Comparison of ENCODE assay signal across 30 cellular contexts in genomic region chr2:10038123-10038522, GRCh38. TPM values are rescaled to one million over a fixed set of nuclear protein-coding genes. Genes with fewer than 3 reads are reported as not detected.
DNase-seq lines count a peak whose midpoint lies in the region; ATAC-seq and TF ChIP-seq lines count a peak whose summit lies in the region.
"Had no signal": no experiment of that assay in that cellular context is flagged by ENCODE, and none has a peak within 500 bp of the region (broad histone marks: within the 10 kb centered on the region; RNA-seq: fewer than 3 reads in every experiment).

No MANE protein-coding gene starts in this region.

- H3K4me1 ChIP-seq in heart left ventricle: peaks cover 7 to 83% (median 68%) of the 10 kb centered on the region in 12 donors
- peaks cover 3 to 10% of the 10 kb centered on the region in 2 donors for H3K4me1 ChIP-seq in neuronal stem cell (ENCODE audit: control insufficient read depth in 2 of 2, insufficient read depth in 1 of 2, low read depth in 1 of 2, low read length in 2 of 2)
- H3K4me1 ChIP-seq in upper lobe of left lung: peaks cover 63 to 83% (median 70%) of the 10 kb centered on the region in 4 donors
- H3K4me1 ChIP-seq: foreskin keratinocyte, HAP-1 had no signal

- no peak overlapping the region for H3K9ac ChIP-seq in neuronal stem cell (ENCODE audit: low read depth, low read length, poor library complexity)
- H3K9ac ChIP-seq: SK-N-SH had no signal

- H3K9me3 ChIP-seq in heart left ventricle (no peaks in the 10 kb centered on the region), neuronal stem cell (replicated peaks in 1 of 2; ENCODE audit: control insufficient read depth in 2 of 2, insufficient read depth in 1 of 2, low read depth in 1 of 2, low read length in 2 of 2) (peaks cover 0 to 4% of the 10 kb centered on the region in 2 donors), upper lobe of left lung (no peaks in the 10 kb centered on the region)
- H3K9me3 ChIP-seq: esophagus squamous epithelium, HAP-1, right lobe of liver, SK-N-SH had no signal

- no peak overlapping the region for H3K4ac ChIP-seq in neuronal stem cell (ENCODE audit: low read length)

- no peaks in the 10 kb centered on the region for H3K9me3 Mint-ChIP-seq in dendritic cell treated with granulocyte-macrophage colony-stimulating factor and Interleukin-4, amounts not matched to agents 40 ng/mL and 50 ng/mL, for 4 days
- H3K9me3 Mint-ChIP-seq: activated naive CD8-positive, alpha-beta T cell treated with anti-CD3 and anti-CD28 coated beads, Interleukin-2, amount 50 U/mL, for 24 hours; activated T-cell treated with anti-CD3 and anti-CD28 coated beads, Interleukin-2, amount 50 U/mL, for 4 hours; CD4-positive, CD25-positive, alpha-beta regulatory T cell; central memory CD8-positive, alpha-beta T cell; type B pancreatic cell had no signal

- H3K36me3 ChIP-seq in heart left ventricle: no peaks in the 10 kb centered on the region
- no peaks in the 10 kb centered on the region for H3K36me3 ChIP-seq in neuronal stem cell (replicated peaks in 1 of 2; ENCODE audit: control insufficient read depth in 2 of 2, insufficient read depth in 2 of 2, low read length in 2 of 2)
- H3K36me3 ChIP-seq in upper lobe of left lung: no peaks in the 10 kb centered on the region
- H3K36me3 ChIP-seq: esophagus squamous epithelium, HAP-1, right lobe of liver had no signal

- H3K27ac Mint-ChIP-seq in dendritic cell treated with granulocyte-macrophage colony-stimulating factor and Interleukin-4, amounts not matched to agents 40 ng/mL and 50 ng/mL, for 4 days: peak overlapping the region; percentile 99
- H3K27ac Mint-ChIP-seq: activated naive CD8-positive, alpha-beta T cell treated with anti-CD3 and anti-CD28 coated beads, Interleukin-2, amount 50 U/mL, for 24 hours; type B pancreatic cell had no signal

- in situ Hi-C loops in GM13977 (cut with MboI; ENCODE audit: low pct_unique_long_range_greater_than_20kb, low sequenced_read_pairs, unreplicated experiment): no loop called here

- H2BK12ac ChIP-seq in neuronal stem cell (ENCODE audit: low read length): no peak overlapping the region

- TF ChIP-seq POLR2A in heart left ventricle (IDR thresholded peaks at IDR 0.05): no peak
- no peak for TF ChIP-seq POLR2A in upper lobe of left lung (IDR thresholded peaks at IDR 0.05)

- 82 to 88% (median 86%) methylated on average over 10 of the region's 10 CpGs for WGBS in heart left ventricle, 4 donors
- WGBS in neuronal stem cell (ENCODE audit: extremely low coverage in 2 of 2, insufficient read length in 2 of 2, insufficient replicate concordance in 1 of 2), 2 donors: no CpG with 5 or more reads among the region's 10 CpGs
- WGBS in upper lobe of left lung, 2 donors: 82 to 89% methylated on average over 8 to 10 of the region's 10 CpGs

- ATAC-seq in heart left ventricle: no peak
- ATAC-seq in Right ventricle myocardium superior (ENCODE audit: poor library complexity): no peak
- ATAC-seq in upper lobe of left lung (ENCODE audit: low FRiP score in 2 of 2): no peak
- no peak for ATAC-seq in HG02852 (IDR thresholded peaks at IDR 0.05; ENCODE audit: unreplicated experiment)
- ATAC-seq: activated naive CD8-positive, alpha-beta T cell treated with anti-CD3 and anti-CD28 coated beads, Interleukin-2, amount 50 U/mL, for 24 hours; activated T-cell treated with anti-CD3 and anti-CD28 coated beads, Interleukin-2, amount 50 U/mL, for 4 hours; foreskin keratinocyte; K562; right lobe of liver had no signal

- H2BK120ac ChIP-seq in neuronal stem cell (ENCODE audit: low read depth, low read length): peak overlapping the region; percentile 77

- no peak overlapping the region for H4K8ac ChIP-seq in neuronal stem cell (ENCODE audit: low read depth, low read length)

- DNase-seq in heart left ventricle (peak in 2 of 5 donors; percentile 24 to 48), Right ventricle myocardium superior (no peak), neuronal stem cell (ENCODE audit: low spot score) (no peak), upper lobe of left lung (no peak), RKO (ENCODE audit: low spot score) (no peak), GM13977 (ENCODE audit: low spot score) (no peak)
- DNase-seq: 8988T; activated CD4-positive, alpha-beta T cell treated with anti-CD3 and anti-CD28 coated beads, Interleukin-2, amount 50 U/mL, for 1 hour; activated CD4-positive, CD25-positive, alpha-beta regulatory T cell; activated naive CD8-positive, alpha-beta T cell treated with anti-CD3 and anti-CD28 coated beads, Interleukin-2, amount 50 U/mL, for 24 hours; activated T-cell treated with anti-CD3 and anti-CD28 coated beads, Interleukin-2, amount 50 U/mL, for 4 hours; Calu3; CD4-positive, CD25-positive, alpha-beta regulatory T cell; DMS79 treated with DMSO at 0.1 percent for 48 hours; esophagus squamous epithelium; foreskin keratinocyte; GDM1; mesendoderm; NCI-H1105; NCI-H187; SK-N-SH; stimulated activated CD8-positive, alpha-beta memory T cell treated with anti-CD3 and anti-CD28 coated beads, Interleukin-4, amount 100 ng/mL, for 48 hours had no signal

- H2BK5ac ChIP-seq in neuronal stem cell (ENCODE audit: low read length): peak overlapping the region; percentile 12

- no peak for TF ChIP-seq CTCF in heart left ventricle (IDR thresholded peaks at IDR 0.05)
- no peak for TF ChIP-seq CTCF in upper lobe of left lung (IDR thresholded peaks at IDR 0.05)
- TF ChIP-seq CTCF in GM13977 (IDR thresholded peaks at IDR 0.05; ENCODE audit: extremely low read depth, insufficient read depth, missing control alignments): no peak

- no peak overlapping the region for H2BK15ac ChIP-seq in neuronal stem cell (ENCODE audit: low read length)

- no peak overlapping the region for H3K23ac ChIP-seq in neuronal stem cell (ENCODE audit: low read depth, low read length, poor library complexity)

- peaks cover 14% of the 10 kb centered on the region for H3K27me3 Mint-ChIP-seq in dendritic cell treated with granulocyte-macrophage colony-stimulating factor and Interleukin-4, amounts not matched to agents 40 ng/mL and 50 ng/mL, for 4 days
- H3K27me3 Mint-ChIP-seq: central memory CD8-positive, alpha-beta T cell had no signal

- H3K4me3 Mint-ChIP-seq in dendritic cell treated with granulocyte-macrophage colony-stimulating factor and Interleukin-4, amounts not matched to agents 40 ng/mL and 50 ng/mL, for 4 days: no peak overlapping the region
- H3K4me3 Mint-ChIP-seq: activated naive CD8-positive, alpha-beta T cell treated with anti-CD3 and anti-CD28 coated beads, Interleukin-2, amount 50 U/mL, for 24 hours; activated T-cell treated with anti-CD3 and anti-CD28 coated beads, Interleukin-2, amount 50 U/mL, for 4 hours; central memory CD8-positive, alpha-beta T cell; type B pancreatic cell had no signal

- H3K4me2 ChIP-seq in neuronal stem cell (ENCODE audit: insufficient read depth, low read length, poor library complexity, severe bottlenecking): no peak overlapping the region
- H3K4me2 ChIP-seq: hepatocyte, SK-N-SH had no signal

- H3K27ac ChIP-seq in heart left ventricle (peak overlapping the region in 10 of 12 donors; percentile 17 to 97 (median 79)), neuronal stem cell (replicated peaks; ENCODE audit: low read length) (no peak overlapping the region), upper lobe of left lung (peak overlapping the region; percentile 70 to 92 (median 84))
- H3K27ac ChIP-seq: foreskin keratinocyte, hepatocyte, right lobe of liver had no signal

- H3K79me1 ChIP-seq in neuronal stem cell (ENCODE audit: low read depth, low read length): peaks cover 3% of the 10 kb centered on the region

- H3K4me3 ChIP-seq in heart left ventricle: no peak overlapping the region
- no peak overlapping the region for H3K4me3 ChIP-seq in neuronal stem cell (ENCODE audit: low read length in 2 of 2)
- no peak overlapping the region for H3K4me3 ChIP-seq in upper lobe of left lung
- H3K4me3 ChIP-seq: esophagus squamous epithelium, HAP-1, hepatocyte, K562, right lobe of liver had no signal

- intact Hi-C loops in heart left ventricle (cut with DNase I): no loop called here
- intact Hi-C loops in Right ventricle myocardium superior (cut with DNase I): no loop called here
- intact Hi-C loops in dendritic cell treated with granulocyte-macrophage colony-stimulating factor and Interleukin-4, amounts not matched to agents 40 ng/mL and 50 ng/mL, for 4 days (cut with micrococcal nuclease): no loop called here

- H3K18ac ChIP-seq in neuronal stem cell (ENCODE audit: low read length): peak overlapping the region; percentile 46

- TF ChIP-seq EP300 in upper lobe of left lung (IDR thresholded peaks at IDR 0.05): no peak

- H3K14ac ChIP-seq in neuronal stem cell (ENCODE audit: low read length): no peak overlapping the region

- H3K4me1 Mint-ChIP-seq in dendritic cell treated with granulocyte-macrophage colony-stimulating factor and Interleukin-4, amounts not matched to agents 40 ng/mL and 50 ng/mL, for 4 days (ENCODE audit: low read depth): peaks cover 92% of the 10 kb centered on the region

- peaks cover 34% of the 10 kb centered on the region for H3K36me3 Mint-ChIP-seq in dendritic cell treated with granulocyte-macrophage colony-stimulating factor and Interleukin-4, amounts not matched to agents 40 ng/mL and 50 ng/mL, for 4 days (ENCODE audit: low read depth)
- H3K36me3 Mint-ChIP-seq: CD4-positive, CD25-positive, alpha-beta regulatory T cell had no signal

- H2AK5ac ChIP-seq in neuronal stem cell (ENCODE audit: low read depth, low read length): peak overlapping the region; percentile 17

- H4K91ac ChIP-seq in neuronal stem cell (ENCODE audit: low read depth, low read length, poor library complexity): no peak overlapping the region

- no peak overlapping the region for H2AFZ ChIP-seq in neuronal stem cell (ENCODE audit: low read length)
- H2AFZ ChIP-seq: hepatocyte had no signal

- H3K27me3 ChIP-seq in heart left ventricle (no peaks in the 10 kb centered on the region), neuronal stem cell (ENCODE audit: control insufficient read depth in 3 of 3, insufficient read depth in 3 of 3, low read depth in 1 of 3, low read length in 3 of 3) (peaks cover 0 to 12% (median 5%) of the 10 kb centered on the region in 3 experiments), upper lobe of left lung (no peaks in the 10 kb centered on the region)
- H3K27me3 ChIP-seq: esophagus squamous epithelium, hepatocyte, right lobe of liver had no signal

RNA-seq across cellular contexts. Expression of gene KLF11, which starts 5.2 kb away (rescaled TPM):
- 10 to 100 TPM; 11.8 to 43.8 (median 21.4) TPM for total RNA-seq in heart left ventricle
- 1 to 10 TPM; 5.4 to 8.0 TPM for polyA plus RNA-seq in heart left ventricle
- 24.4 TPM for total RNA-seq in Right ventricle myocardium superior
- 3.0 TPM for polyA plus RNA-seq in neuronal stem cell (2013, experiment 1 of 2)
- 2.9 TPM for polyA plus RNA-seq in neuronal stem cell (2013, experiment 2 of 2)
- total RNA-seq in upper lobe of left lung: 10 to 100 TPM; 14.3 to 38.7 (median 23.4) TPM

RNA-seq across cellular contexts. Expression of gene CYS1, which starts 42.1 kb away (rescaled TPM):
- 1 to 10 TPM; 1.3 to 9.1 (median 2.6) TPM for total RNA-seq in heart left ventricle
- polyA plus RNA-seq in heart left ventricle: 1 to 10 TPM in 1 of 2 donors, under 1 TPM in 1; 0.42 to 1.3 TPM
- 3.6 TPM for total RNA-seq in Right ventricle myocardium superior
- polyA plus RNA-seq in neuronal stem cell (2013, experiment 1 of 2): 0.26 TPM
- 0.24 TPM for polyA plus RNA-seq in neuronal stem cell (2013, experiment 2 of 2)
- total RNA-seq in upper lobe of left lung: 1 to 10 TPM; 1.0 to 8.2 (median 5.6) TPM
- total RNA-seq: CD4-positive, CD25-positive, alpha-beta regulatory T cell had no signal
- polyA plus RNA-seq: CD4-positive, CD25-positive, alpha-beta regulatory T cell had no signal
